10 cellular contexts compared by ENCODE assay signal in the genomic region with DNA sequence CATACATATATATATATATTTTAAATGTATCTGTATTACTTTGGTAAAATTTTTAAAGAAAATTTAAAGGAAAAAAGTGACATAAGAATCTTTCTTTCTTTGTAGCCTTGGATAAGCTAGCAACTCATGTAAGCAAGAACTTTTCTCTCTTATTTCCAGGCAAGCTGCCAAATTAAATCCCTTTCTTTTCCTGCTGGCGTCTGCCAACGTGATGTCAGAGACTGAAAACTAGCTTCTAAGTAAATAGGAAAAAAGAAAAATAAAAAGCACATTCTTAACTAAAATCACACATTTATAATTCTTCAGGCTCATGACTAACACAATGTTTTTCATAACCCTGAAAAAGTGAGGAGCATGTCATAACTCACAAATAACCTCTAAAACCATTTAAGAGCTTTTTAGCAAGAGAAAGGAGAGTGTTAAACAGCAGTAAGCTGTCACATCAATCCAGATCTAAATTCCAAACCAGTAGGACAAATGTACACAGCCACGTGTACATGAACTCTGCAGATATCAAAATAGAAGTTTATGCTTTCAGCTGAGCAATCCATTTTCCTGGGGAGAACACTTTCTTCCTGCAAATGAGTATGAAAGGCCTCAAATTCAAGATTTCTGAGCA.
A peak's percentile ranks its signal among the peaks of the same experiment; 100 is the strongest.
DNase-seq lines count a peak whose midpoint lies in the region; ATAC-seq lines count a peak whose summit lies in the region.
"Had no signal": no experiment of that assay in that cellular context is flagged by ENCODE, and none has a peak within 500 bp of the region (broad histone marks: within the 10 kb centered on the region; RNA-seq: fewer than 3 reads in every experiment).

No MANE protein-coding gene starts in this region.

- CTCF ChIA-PET in activated CD4-positive, alpha-beta T cell treated with anti-CD3 and anti-CD28 coated beads for 36 hours (lab: Charles Lee), result interaction anchor here (0.9 to 2.4 kb wide), 2 partner anchors 18 to 123 kb away, joined by 4 to 11 read pairs; no protein-coding TSS in a partner anchor

- no peak overlapping the region for H3K4me3 Mint-ChIP-seq in memory B cell
- H3K4me3 Mint-ChIP-seq in activated T-helper 17 cell treated with anti-CD3 and anti-CD28 coated beads, Interleukin-2, amount 50 U/mL, for 72 hours, result no peak overlapping the region
- H3K4me3 Mint-ChIP-seq in activated CD4-positive, alpha-beta T cell treated with anti-CD3 and anti-CD28 coated beads for 36 hours, result no peak overlapping the region
- H3K4me3 Mint-ChIP-seq: activated B cell treated with CpG ODN at 0.5 μM for 24 hours; CD8-positive, alpha-beta T cell had no signal

- H3K4me1 Mint-ChIP-seq in memory B cell, result no peaks in the 10 kb centered on the region
- H3K4me1 Mint-ChIP-seq in activated T-helper 17 cell treated with anti-CD3 and anti-CD28 coated beads, Interleukin-2, amount 50 U/mL, for 72 hours, result no peaks in the 10 kb centered on the region
- H3K4me1 Mint-ChIP-seq in activated CD4-positive, alpha-beta T cell treated with anti-CD3 and anti-CD28 coated beads for 36 hours, result no peaks in the 10 kb centered on the region

- H3K36me3 Mint-ChIP-seq in memory B cell, result peaks cover 2% of the 10 kb centered on the region
- H3K36me3 Mint-ChIP-seq in activated T-helper 17 cell treated with anti-CD3 and anti-CD28 coated beads, Interleukin-2, amount 50 U/mL, for 72 hours (ENCODE audit: low read depth), result no peaks in the 10 kb centered on the region
- no peaks in the 10 kb centered on the region for H3K36me3 Mint-ChIP-seq in activated CD4-positive, alpha-beta T cell treated with anti-CD3 and anti-CD28 coated beads for 36 hours (ENCODE audit: low read depth)
- H3K36me3 Mint-ChIP-seq: CD8-positive, alpha-beta T cell had no signal

- H3K9me3 Mint-ChIP-seq in memory B cell, result peaks cover 4% of the 10 kb centered on the region
- H3K9me3 Mint-ChIP-seq in activated T-helper 17 cell treated with anti-CD3 and anti-CD28 coated beads, Interleukin-2, amount 50 U/mL, for 72 hours, result no peaks in the 10 kb centered on the region
- peaks cover 4% of the 10 kb centered on the region for H3K9me3 Mint-ChIP-seq in activated CD4-positive, alpha-beta T cell treated with anti-CD3 and anti-CD28 coated beads for 36 hours (ENCODE audit: low read depth)

- POLR2A ChIA-PET in activated CD4-positive, alpha-beta T cell treated with anti-CD3 and anti-CD28 coated beads for 36 hours (lab: Charles Lee), result interaction anchor here (0.6 kb wide), 2 partner anchors 154 to 1274 kb away, joined by 3 to 6 read pairs; no protein-coding TSS in a partner anchor

- ATAC-seq in Right ventricle myocardium inferior, result peak; percentile 64
- no peak for ATAC-seq in memory B cell (ENCODE audit: low read depth)
- no peak for ATAC-seq in activated T-helper 17 cell treated with anti-CD3 and anti-CD28 coated beads, Interleukin-2, amount 50 U/mL, for 72 hours (replicated peaks)
- no peak for ATAC-seq in activated CD4-positive, alpha-beta T cell treated with anti-CD3 and anti-CD28 coated beads for 36 hours
- ATAC-seq: CD8-positive, alpha-beta T cell had no signal

- intact Hi-C loops in Right ventricle myocardium inferior (cut with DNase I) (no loop called here), cardiac septum (cut with DNase I) (no loop called here)
- intact Hi-C loops in activated CD4-positive, alpha-beta T cell treated with anti-CD3 and anti-CD28 coated beads for 36 hours (cut with DNase I, micrococcal nuclease), result no loop called here

- H3K27ac Mint-ChIP-seq in memory B cell, result peak overlapping the region; percentile 58
- no peak overlapping the region for H3K27ac Mint-ChIP-seq in activated T-helper 17 cell treated with anti-CD3 and anti-CD28 coated beads, Interleukin-2, amount 50 U/mL, for 72 hours
- H3K27ac Mint-ChIP-seq in activated CD4-positive, alpha-beta T cell treated with anti-CD3 and anti-CD28 coated beads for 36 hours, result no peak overlapping the region
- H3K27ac Mint-ChIP-seq: activated B cell treated with CpG ODN at 0.5 μM for 24 hours; CD8-positive, alpha-beta T cell had no signal

- no peaks in the 10 kb centered on the region for H3K27me3 Mint-ChIP-seq in memory B cell
- H3K27me3 Mint-ChIP-seq in activated T-helper 17 cell treated with anti-CD3 and anti-CD28 coated beads, Interleukin-2, amount 50 U/mL, for 72 hours, result no peaks in the 10 kb centered on the region
- H3K27me3 Mint-ChIP-seq in activated CD4-positive, alpha-beta T cell treated with anti-CD3 and anti-CD28 coated beads for 36 hours, result no peaks in the 10 kb centered on the region

- no peak for DNase-seq in Right ventricle myocardium inferior (ENCODE audit: missing footprints)
- no peak for DNase-seq in cardiac septum (ENCODE audit: low spot score)
- DNase-seq in dermis blood vessel endothelial cell, result peak; percentile 88
- DNase-seq in memory B cell (ENCODE audit: low spot score in 2 of 2), result no peak
- no peak for DNase-seq in AML-193 (lab: John Stamatoyannopoulos, UW)
- DNase-seq in NK-92 (lab: John Stamatoyannopoulos, UW; ENCODE audit: unreplicated experiment), result no peak
- no peak for DNase-seq in activated CD4-positive, alpha-beta T cell treated with anti-CD3 and anti-CD28 coated beads for 36 hours
- DNase-seq: activated B cell treated with CpG ODN at 0.5 μM for 24 hours; CD8-positive, alpha-beta T cell had no signal
